19 cellular contexts compared by ENCODE assay signal in genomic region chr1:225820522-225821120, GRCh38. TPM values are rescaled to one million over a fixed set of nuclear protein-coding genes. Genes with fewer than 3 reads are reported as not detected.
DNase-seq lines count a peak whose midpoint lies in the region; ATAC-seq, FAIRE-seq and TF ChIP-seq lines count a peak whose summit lies in the region.
"Had no signal": no experiment of that assay in that cellular context is flagged by ENCODE, and none has a peak within 500 bp of the region (broad histone marks: within the 10 kb centered on the region; RNA-seq: fewer than 3 reads in every experiment).

No MANE protein-coding gene starts in this region.

- H3F3A ChIP-seq in SK-N-SH (replicated peaks; ENCODE audit: insufficient read depth), result peaks cover 3% of the 10 kb centered on the region

- in situ Hi-C loops in HepG2 (cut with HindIII; ENCODE audit: extremely low pct_ligation_motif_present, low pct_unique_long_range_greater_than_20kb), result no loop called here

- H4K20me1 ChIP-seq in SK-N-SH (ENCODE audit: insufficient read depth) (no peaks in the 10 kb centered on the region), HepG2 (ENCODE audit: insufficient read depth, low read length) (no peaks in the 10 kb centered on the region)

- H3K4me3 ChIP-seq in SK-N-SH (ENCODE audit: low read depth in 2 of 2, low read length in 1 of 2) (no peak overlapping the region), HepG2 (replicated peaks in 1 of 3; ENCODE audit: insufficient read depth in 1 of 3, low read depth in 2 of 3, low read length in 3 of 3) (no peak overlapping the region), vagina (no peak overlapping the region)
- H3K4me3 ChIP-seq: coronary artery, SK-N-MC had no signal

- TF ChIP-seq EP300 in SK-N-SH (IDR thresholded peaks at IDR 0.05; ENCODE audit: borderline replicate concordance in 1 of 2, low read depth in 1 of 2, low read length in 1 of 2) (no peak), HepG2 (IDR thresholded peaks at IDR 0.05; ENCODE audit: low read depth in 2 of 2, low read length in 2 of 2) (no peak), HepG2 (CRISPR knock-in tag; IDR thresholded peaks at IDR 0.05; ENCODE audit: borderline replicate concordance) (no peak)

- CTCF ChIA-PET in SK-N-SH (lab: Yijun Ruan, JAX), result no interaction called here
- CTCF ChIA-PET in HepG2 (lab: Yijun Ruan, JAX; ENCODE audit: low intra/inter-chr PET ratio, low total read pairs), result no interaction called here

- peaks cover 14 to 16% of the 10 kb centered on the region in 2 experiments; a peak in 3 of 4 replicates for H3K4me1 ChIP-seq in SK-N-SH (ENCODE audit: control insufficient read depth in 1 of 2, insufficient read depth in 2 of 2, low read depth in 1 of 2, low read length in 1 of 2)
- H3K4me1 ChIP-seq in HepG2 (ENCODE audit: insufficient read depth, low read length), result peaks cover 96% of the 10 kb centered on the region
- peaks cover 97% of the 10 kb centered on the region for H3K4me1 ChIP-seq in vagina

- TF ChIP-seq CTCF in SK-N-SH (IDR thresholded peaks at IDR 0.05) (no peak), HepG2 (CRISPR knock-in tag; IDR thresholded peaks at IDR 0.05) (no peak), vagina (IDR thresholded peaks at IDR 0.05) (no peak)

- no peak overlapping the region for H2AFZ ChIP-seq in SK-N-SH (ENCODE audit: low read depth)
- no peak overlapping the region for H2AFZ ChIP-seq in HepG2 (ENCODE audit: low read length)

- ATAC-seq in SK-N-SH treated with all-trans-retinoic acid at 6 μM for 48 hours (no peak), HepG2 (no peak), HG03175 (IDR thresholded peaks at IDR 0.05; ENCODE audit: unreplicated experiment) (no peak)
- ATAC-seq: CD8-positive, alpha-beta T cell; naive thymus-derived CD8-positive, alpha-beta T cell; stimulated activated memory B cell treated with anti-CD40 and anti-IgM and Interleukin-4, amounts not matched to agents 10 μg/mL and 1 μg/mL and 100 μg/mL, for 72 hours had no signal

- H3K79me2 ChIP-seq in SK-N-SH (ENCODE audit: insufficient read depth) (no peaks in the 10 kb centered on the region), HepG2 (ENCODE audit: insufficient read depth, low read length) (peaks cover 29% of the 10 kb centered on the region)

- H3K9me3 ChIP-seq in SK-N-SH (no peaks in the 10 kb centered on the region), HepG2 (ENCODE audit: low read length) (no peaks in the 10 kb centered on the region), vagina (no peaks in the 10 kb centered on the region)

- H3K9ac ChIP-seq in SK-N-SH (no peak overlapping the region), HepG2 (ENCODE audit: insufficient read depth, low read depth, low read length) (no peak overlapping the region)

- 91% methylated on average over 5 of the region's 5 CpGs for WGBS in SK-N-SH (ENCODE audit: low lambda C conversion rate)
- 71% methylated on average over 5 of the region's 5 CpGs for WGBS in HepG2 (ENCODE audit: low lambda C conversion rate)

- DNase-seq in SK-N-SH (no peak), HepG2 (ENCODE audit: low spot score) (no peak), vagina (ENCODE audit: extremely low spot score in 2 of 2) (no peak), hypothalamus (lab: John Stamatoyannopoulos, UW) (no peak), midbrain (lab: John Stamatoyannopoulos, UW) (no peak)
- DNase-seq: activated CD4-positive, alpha-beta T cell treated with anti-CD3 and anti-CD28 coated beads, Interleukin-2, amount 50 U/mL, for 1 hour; activated naive CD4-positive, alpha-beta T cell treated with anti-CD3 and anti-CD28 coated beads for 36 hours; CD8-positive, alpha-beta T cell; naive thymus-derived CD8-positive, alpha-beta T cell; NCI-H187 treated with DMSO at 0.1 percent for 48 hours; NCI-H524 treated with DMSO at 0.1 percent for 48 hours; OCI-M1 had no signal

- intact Hi-C loops in HepG2 (cut with micrococcal nuclease; ENCODE audit: unreplicated experiment) (loop anchor here (10.0 kb wide), 1 partner anchor 104 kb away; the partner anchor contains the start of gene PYCR2), vagina (cut with DNase I) (no loop called here)

- TF ChIP-seq POLR2A in HepG2 (IDR thresholded peaks at IDR 0.05; ENCODE audit: insufficient read depth in 1 of 2, low read depth in 2 of 2, low read length in 2 of 2) (no peak), vagina (IDR thresholded peaks at IDR 0.05) (no peak)

- H3K27ac ChIP-seq in SK-N-SH (ENCODE audit: low read depth in 2 of 2, low read length in 1 of 2) (no peak overlapping the region), HepG2 (ENCODE audit: extremely low read length, insufficient read depth, low read length) (no peak overlapping the region), vagina (peak overlapping the region; percentile 96)
- H3K27ac ChIP-seq: SK-N-MC had no signal

- H3K36me3 ChIP-seq in SK-N-SH (replicated peaks in 1 of 2; ENCODE audit: control insufficient read depth in 1 of 2, insufficient read depth in 2 of 2, low read length in 1 of 2), result peaks cover 5 to 12% of the 10 kb centered on the region in 2 experiments
- H3K36me3 ChIP-seq in HepG2 (replicated peaks in 1 of 2; ENCODE audit: control insufficient read depth in 1 of 2, insufficient read depth in 2 of 2, low read length in 2 of 2), result peaks cover 2 to 8% of the 10 kb centered on the region in 2 experiments; a peak in 3 of 5 replicates
- H3K36me3 ChIP-seq in vagina, result peaks cover 0 to 5% of the 10 kb centered on the region in 2 donors

- POLR2A ChIA-PET in SK-N-SH (lab: Yijun Ruan, JAX), result interaction anchor here (1.1 kb wide), 1 partner anchor 11 kb away, joined by 3 read pairs; the partner anchor contains the start of gene EPHX1
- POLR2A ChIA-PET in HepG2 (lab: Yijun Ruan, JAX), result interaction anchor here (1.8 kb wide), 1 partner anchor 10 kb away, joined by 5 read pairs; the partner anchor contains the start of gene EPHX1

- H3K27me3 ChIP-seq in SK-N-SH (ENCODE audit: insufficient read depth) (no peaks in the 10 kb centered on the region), HepG2 (ENCODE audit: control insufficient read depth in 1 of 2, insufficient read depth in 2 of 2, low read length in 2 of 2) (no peaks in the 10 kb centered on the region), vagina (no peaks in the 10 kb centered on the region)

- no peak overlapping the region for H3K4me2 ChIP-seq in SK-N-SH
- no peak overlapping the region for H3K4me2 ChIP-seq in HepG2 (ENCODE audit: low read depth, low read length)

- peak; percentile 82 for FAIRE-seq in TTC549 (lab: Jason Lieb, UNC)
- FAIRE-seq in HepG2 (lab: Jason Lieb, UNC), result peak; percentile 32
- FAIRE-seq: endothelial cell of umbilical vein had no signal

- no peak for TF ChIP-seq RAD21 in SK-N-SH (IDR thresholded peaks at IDR 0.05; ENCODE audit: low read length)
- no peak for TF ChIP-seq RAD21 in HepG2 (CRISPR knock-in tag; IDR thresholded peaks at IDR 0.05)

- BruUV-seq in HepG2 (replicated peaks; lab: Mats Ljungman, UMichigan), result no TSS peak

- H3K9me2 ChIP-seq in SK-N-SH, result no peaks in the 10 kb centered on the region

RNA-seq across cellular contexts. Expression of gene EPHX1, which starts 10.7 kb away (rescaled TPM):
- polyA plus RNA-seq in SK-N-SH (2012; rRNA removed), result 22.6 and 45.7 TPM in 2 replicates
- polyA plus RNA-seq in SK-N-SH (2012; cell fraction: cytosol; rRNA removed), result 28.3 and 33.1 TPM in 2 replicates
- 36.0 and 37.1 TPM in 2 replicates for polyA plus RNA-seq in SK-N-SH (2012; cell fraction: nucleus; rRNA removed)
- 28.8 and 36.5 TPM in 2 replicates for total RNA-seq in HepG2 (2016; rRNA removed; fragmentation: Illumina TruSeq; extraction: Trizol)
- total RNA-seq in HepG2 (2016; cell fraction: cytosol; rRNA removed; fragmentation: Illumina TruSeq; extraction: Trizol; ENCODE audit: low read depth), result 20.0 and 23.1 TPM in 2 replicates
- total RNA-seq in HepG2 (2016; cell fraction: insoluble cytoplasmic fraction; rRNA removed; fragmentation: Illumina TruSeq; extraction: Trizol), result 20.9 and 35.8 TPM in 2 replicates
- 36.4 and 40.0 TPM in 2 replicates for total RNA-seq in HepG2 (2016; cell fraction: membrane; rRNA removed; fragmentation: Illumina TruSeq; extraction: Trizol)
- total RNA-seq in HepG2 (2016; cell fraction: nucleus; rRNA removed; fragmentation: Illumina TruSeq; extraction: Trizol), result 48.7 and 54.7 TPM in 2 replicates
- polyA plus RNA-seq in HepG2 (2011; rRNA removed), result 27.7 and 38.3 TPM in 2 replicates
- 18.6 and 23.4 TPM in 2 replicates for polyA plus RNA-seq in HepG2 (2011; cell fraction: cytosol; rRNA removed)
- polyA plus RNA-seq in HepG2 (2011; cell fraction: nucleus; rRNA removed), result 29.6 and 32.2 TPM in 2 replicates
- 80.6 and 134 TPM in 2 replicates for polyA plus RNA-seq in HepG2 (2012)
- polyA plus RNA-seq in HepG2 (2016; cell fraction: cytosol; fragmentation: Illumina TruSeq; extraction: Trizol; ENCODE audit: low read depth), result 67.8 and 68.1 TPM in 2 replicates
- 43.8 and 55.8 TPM in 2 replicates for polyA plus RNA-seq in HepG2 (2016; cell fraction: insoluble cytoplasmic fraction; fragmentation: Illumina TruSeq; extraction: Trizol; ENCODE audit: low read depth)
- polyA plus RNA-seq in HepG2 (2016; cell fraction: membrane; fragmentation: Illumina TruSeq; extraction: Trizol; ENCODE audit: low read depth), result 77.2 and 87.4 TPM in 2 replicates
- 134 and 141 TPM in 2 replicates for polyA plus RNA-seq in HepG2 (2016; cell fraction: nucleus; fragmentation: Illumina TruSeq; extraction: Trizol; ENCODE audit: insufficient read depth, low read depth)
- 20.7 and 23.4 TPM in 2 replicates for polyA minus RNA-seq in HepG2 (2011; rRNA and poly(A)+ RNA removed; ENCODE audit: low replicate concordance)
- 21.0 and 23.9 TPM in 2 replicates for polyA minus RNA-seq in HepG2 (2011; cell fraction: cytosol; rRNA and poly(A)+ RNA removed)
- polyA minus RNA-seq in HepG2 (2011; cell fraction: nucleus; rRNA and poly(A)+ RNA removed), result 15.3 and 18.4 TPM in 2 replicates
- total RNA-seq in vagina, result 142 TPM

RNA-seq across cellular contexts. Expression of gene SRP9, which starts 43.0 kb away (rescaled TPM):
- polyA plus RNA-seq in SK-N-SH (2012; rRNA removed) (156 and 292 TPM in 2 replicates), HepG2 (2011; rRNA removed) (217 and 307 TPM in 2 replicates)
- polyA plus RNA-seq in SK-N-SH (2012; cell fraction: cytosol; rRNA removed), result 324 and 359 TPM in 2 replicates
- polyA plus RNA-seq in SK-N-SH (2012; cell fraction: nucleus; rRNA removed), result 60.3 and 116 TPM in 2 replicates
- total RNA-seq in HepG2 (2016; rRNA removed; fragmentation: Illumina TruSeq; extraction: Trizol) (251 and 524 TPM in 2 replicates), vagina (120 TPM)
- 34.2 and 43.4 TPM in 2 replicates for total RNA-seq in HepG2 (2016; cell fraction: cytosol; rRNA removed; fragmentation: Illumina TruSeq; extraction: Trizol; ENCODE audit: low read depth)
- 284 and 524 TPM in 2 replicates for total RNA-seq in HepG2 (2016; cell fraction: insoluble cytoplasmic fraction; rRNA removed; fragmentation: Illumina TruSeq; extraction: Trizol)
- total RNA-seq in HepG2 (2016; cell fraction: membrane; rRNA removed; fragmentation: Illumina TruSeq; extraction: Trizol), result 119 and 121 TPM in 2 replicates
- total RNA-seq in HepG2 (2016; cell fraction: nucleus; rRNA removed; fragmentation: Illumina TruSeq; extraction: Trizol), result 114 and 119 TPM in 2 replicates
- polyA plus RNA-seq in HepG2 (2011; cell fraction: cytosol; rRNA removed), result 155 and 238 TPM in 2 replicates
- polyA plus RNA-seq in HepG2 (2011; cell fraction: nucleus; rRNA removed), result 51.6 and 71.1 TPM in 2 replicates
- polyA plus RNA-seq in HepG2 (2012), result 199 and 240 TPM in 2 replicates
- 47.7 and 66.3 TPM in 2 replicates for polyA plus RNA-seq in HepG2 (2016; cell fraction: cytosol; fragmentation: Illumina TruSeq; extraction: Trizol; ENCODE audit: low read depth)
- polyA plus RNA-seq in HepG2 (2016; cell fraction: insoluble cytoplasmic fraction; fragmentation: Illumina TruSeq; extraction: Trizol; ENCODE audit: low read depth), result 592 and 651 TPM in 2 replicates
- polyA plus RNA-seq in HepG2 (2016; cell fraction: membrane; fragmentation: Illumina TruSeq; extraction: Trizol; ENCODE audit: low read depth), result 142 and 155 TPM in 2 replicates
- 229 and 237 TPM in 2 replicates for polyA plus RNA-seq in HepG2 (2016; cell fraction: nucleus; fragmentation: Illumina TruSeq; extraction: Trizol; ENCODE audit: insufficient read depth, low read depth)
- 170 and 215 TPM in 2 replicates for polyA minus RNA-seq in HepG2 (2011; rRNA and poly(A)+ RNA removed; ENCODE audit: low replicate concordance)
- polyA minus RNA-seq in HepG2 (2011; cell fraction: cytosol; rRNA and poly(A)+ RNA removed), result 83.5 and 103 TPM in 2 replicates
- 38.2 and 45.3 TPM in 2 replicates for polyA minus RNA-seq in HepG2 (2011; cell fraction: nucleus; rRNA and poly(A)+ RNA removed)
